ENCODE assay signal across 8 cellular contexts in genomic region chr11:16925495-16926065, GRCh38.
DNase-seq lines count a peak whose midpoint lies in the region; ATAC-seq and TF ChIP-seq lines count a peak whose summit lies in the region.

No MANE protein-coding gene starts in this region.

- TF ChIP-seq CTCF in BE2C (IDR thresholded peaks at IDR 0.05; ENCODE audit: low read depth, low read length), result no peak

- H3K4me1 ChIP-seq in BE2C, result no peaks in the 10 kb centered on the region

- H3K9me3 Mint-ChIP-seq in central memory CD8-positive, alpha-beta T cell, result no peaks in the 10 kb centered on the region

- H3K9me3 ChIP-seq in BE2C, result no peaks in the 10 kb centered on the region

- peak; percentile 36 for DNase-seq in BE2C
- peak; percentile 85 for DNase-seq in NCI-H748 (lab: John Stamatoyannopoulos, UW; ENCODE audit: unreplicated experiment)
- DNase-seq in central memory CD8-positive, alpha-beta T cell (ENCODE audit: low spot score in 2 of 2), result no peak
- peak; percentile 55 for DNase-seq in left lobe of liver (ENCODE audit: low spot score)
- DNase-seq in stromal cell of bone marrow (ENCODE audit: low read depth), result peak; percentile 3
- DNase-seq in SKM-1 treated with dmso at 0.1 percent for 144 hours (lab: John Stamatoyannopoulos, UW; ENCODE audit: unreplicated experiment), result no peak

- H3K36me3 ChIP-seq in BE2C, result no peaks in the 10 kb centered on the region

- H3K27me3 ChIP-seq in BE2C, result peaks cover 21% of the 10 kb centered on the region

- peaks cover 64% of the 10 kb centered on the region for H3K27me3 Mint-ChIP-seq in central memory CD8-positive, alpha-beta T cell

- peaks cover 5% of the 10 kb centered on the region for H3K4me1 Mint-ChIP-seq in central memory CD8-positive, alpha-beta T cell

- H3K4me3 ChIP-seq in BE2C (ENCODE audit: low read depth, low read length), result peak overlapping the region; percentile 31; the same call in 1 of the 2 replicates

- peak; percentile 21 for ATAC-seq in GM19035 (IDR thresholded peaks at IDR 0.05; ENCODE audit: unreplicated experiment)
- ATAC-seq in central memory CD8-positive, alpha-beta T cell (replicated peaks; ENCODE audit: extremely low read depth, poor library complexity, severe bottlenecking), result no peak
- peak; percentile 72 for ATAC-seq in left lobe of liver
- no peak for ATAC-seq in GM18519 (IDR thresholded peaks at IDR 0.05; ENCODE audit: low FRiP score, unreplicated experiment)

- peak overlapping the region; percentile 52 for H3K4me3 Mint-ChIP-seq in central memory CD8-positive, alpha-beta T cell

- H3K27ac Mint-ChIP-seq in central memory CD8-positive, alpha-beta T cell (ENCODE audit: low read depth), result no peak overlapping the region

- H3K36me3 Mint-ChIP-seq in central memory CD8-positive, alpha-beta T cell (ENCODE audit: insufficient read depth), result no peaks in the 10 kb centered on the region

Comparison
In these comparisons a context has a peak if more than half of its experiments do, and no peak if none do; other contexts are left out.
1. DNase-seq: peak in BE2C (single experiment), NCI-H748 (single experiment), left lobe of liver (single experiment) and stromal cell of bone marrow (single experiment); none in central memory CD8-positive, alpha-beta T cell (0 of 2) and SKM-1 treated with dmso at 0.1 percent for 144 hours (single experiment).
2. ATAC-seq: peak in GM19035 (single experiment) and left lobe of liver (single experiment); none in central memory CD8-positive, alpha-beta T cell (single experiment) and GM18519 (single experiment).